Comparison of ENCODE assay signal across 8 cellular contexts in genomic region chrX:2812161-2812907, GRCh38. TPM values are rescaled to one million over a fixed set of nuclear protein-coding genes. Genes with fewer than 3 reads are reported as not detected.
DNase-seq lines count a peak whose midpoint lies in the region; ATAC-seq and TF ChIP-seq lines count a peak whose summit lies in the region.
"Not testable (repeated sequence)": the region's sequence is repeated elsewhere in the genome, so short reads cannot be mapped to it uniquely, and the experiment has no call there.

No MANE protein-coding gene starts in this region.

- CTCF ChIA-PET in Calu3 (lab: Charles Lee): not testable (repeated sequence)

- H3K27me3 Mint-ChIP-seq in Calu3 (ENCODE audit: unreplicated experiment): peaks cover 11% of the 10 kb centered on the region
- H3K27me3 Mint-ChIP-seq in GM23338 (ENCODE audit: insufficient read depth, low read depth, poor library complexity): not testable (repeated sequence)

- DNase-seq in Calu3 (peak; percentile 49), GM23338 (ENCODE audit: low spot score) (peak; percentile 72), NCI-H2029 (lab: John Stamatoyannopoulos, UW) (peak; percentile 0), ascending aorta (ENCODE audit: low spot score in 2 of 2) (peak in 1 of 2 donors; percentile 64), glomerular visceral epithelial cell (ENCODE audit: extremely low spot score) (peak; percentile 18)
- DNase-seq in stimulated activated naive CD4-positive, alpha-beta T cell (lab: John Stamatoyannopoulos, UW): peak in 4 of 6 experiments; percentile 3 to 55 (median 26)

- H3K27ac ChIP-seq in GM23338 (ENCODE audit: low read depth); VCaP; ascending aorta: not testable (repeated sequence)

- H3K27me3 ChIP-seq in GM23338 (ENCODE audit: insufficient read depth); ascending aorta; neuron (ENCODE audit: insufficient read depth, low read length): not testable (repeated sequence)

- H4K20me1 ChIP-seq in GM23338 (replicated peaks; ENCODE audit: insufficient read depth): not testable (repeated sequence)

- H3K4me1 ChIP-seq in GM23338 (ENCODE audit: insufficient read depth); ascending aorta; neuron (ENCODE audit: insufficient read depth, low read length): not testable (repeated sequence)

- H3K79me2 ChIP-seq in GM23338 (replicated peaks; ENCODE audit: insufficient read depth): not testable (repeated sequence)

- TF ChIP-seq CTCF in Calu3 (IDR thresholded peaks at IDR 0.05; ENCODE audit: unreplicated experiment): peak; percentile 56
- TF ChIP-seq CTCF in GM23338 (conservative IDR thresholded peaks at IDR 0.05; ENCODE audit: low read depth in 2 of 2): peak; percentile 60 to 67
- peak; percentile 70 for TF ChIP-seq CTCF in VCaP (conservative IDR thresholded peaks at IDR 0.05)
- peak; percentile 57 to 61 (median 61) for TF ChIP-seq CTCF in ascending aorta (IDR thresholded peaks at IDR 0.05)

- not testable (repeated sequence) for H3K36me3 Mint-ChIP-seq in Calu3 (ENCODE audit: insufficient read depth, unreplicated experiment); GM23338 (ENCODE audit: low read depth)

- H3K9me2 ChIP-seq in GM23338 (ENCODE audit: insufficient read depth): not testable (repeated sequence)

- not testable (repeated sequence) for H3K4me1 Mint-ChIP-seq in Calu3 (ENCODE audit: low read depth, unreplicated experiment)
- peaks cover 14% of the 10 kb centered on the region for H3K4me1 Mint-ChIP-seq in GM23338

- not testable (repeated sequence) for H3K4me2 ChIP-seq in GM23338

- H3K36me3 ChIP-seq in GM23338 (ENCODE audit: insufficient read depth); ascending aorta; neuron (ENCODE audit: insufficient read depth, low read length): not testable (repeated sequence)

- not testable (repeated sequence) for H3K9me3 ChIP-seq in ascending aorta; neuron (ENCODE audit: low read length)

- not testable (repeated sequence) for BruUV-seq in Calu3 (replicated peaks; lab: Mats Ljungman, UMichigan)

- not testable (repeated sequence) for H2AFZ ChIP-seq in GM23338
- H2AFZ ChIP-seq in neuron (ENCODE audit: low read depth, low read length): peak overlapping the region; percentile 44

- H3K4me3 ChIP-seq in GM23338: not testable (repeated sequence)
- peak overlapping the region; percentile 32 to 40 for H3K4me3 ChIP-seq in ascending aorta
- peak overlapping the region; percentile 11 for H3K4me3 ChIP-seq in neuron (ENCODE audit: low read length)

- H3K27ac Mint-ChIP-seq in Calu3 (ENCODE audit: unreplicated experiment); GM23338: not testable (repeated sequence)

- intact Hi-C loops in Calu3 (cut with micrococcal nuclease; ENCODE audit: unreplicated experiment): loop anchor here (10.0 kb wide), 1 partner anchor 1358 kb away; the partner anchor contains the start of gene ASMTL
- intact Hi-C loops in ascending aorta (cut with DNase I): loop anchor here (2.0 to 10.0 kb wide), 3 partner anchors 168 to 1358 kb away; partner anchors contain the start of gene ASMTL

- not testable (repeated sequence) for H3K9me3 Mint-ChIP-seq in Calu3 (ENCODE audit: low read depth, unreplicated experiment); GM23338

- ATAC-seq in GM23338: peak; percentile 91

- H3F3A ChIP-seq in GM23338 (replicated peaks; ENCODE audit: low read depth): not testable (repeated sequence)

- peak overlapping the region; percentile 37 for H3K4me3 Mint-ChIP-seq in Calu3 (ENCODE audit: low read depth, unreplicated experiment)
- not testable (repeated sequence) for H3K4me3 Mint-ChIP-seq in GM23338

RNA-seq across cellular contexts. Expression of gene GYG2, which starts 16.4 kb away (rescaled TPM):
- total RNA-seq in Calu3 (2022) (6.9 and 9.0 TPM in 2 replicates), ascending aorta (0.64 TPM)
- total RNA-seq in GM23338 (2014; rRNA removed; shearing (Covaris generic)): 47.0 and 63.8 TPM in 2 replicates
- polyA plus RNA-seq in GM23338 (2016; fragmentation: Nextera tagmentation; extraction: Ambion mirVana): 15.6 and 17.6 TPM in 2 replicates
